Comparison of ENCODE assay signal across 8 cellular contexts in the genomic region with DNA sequence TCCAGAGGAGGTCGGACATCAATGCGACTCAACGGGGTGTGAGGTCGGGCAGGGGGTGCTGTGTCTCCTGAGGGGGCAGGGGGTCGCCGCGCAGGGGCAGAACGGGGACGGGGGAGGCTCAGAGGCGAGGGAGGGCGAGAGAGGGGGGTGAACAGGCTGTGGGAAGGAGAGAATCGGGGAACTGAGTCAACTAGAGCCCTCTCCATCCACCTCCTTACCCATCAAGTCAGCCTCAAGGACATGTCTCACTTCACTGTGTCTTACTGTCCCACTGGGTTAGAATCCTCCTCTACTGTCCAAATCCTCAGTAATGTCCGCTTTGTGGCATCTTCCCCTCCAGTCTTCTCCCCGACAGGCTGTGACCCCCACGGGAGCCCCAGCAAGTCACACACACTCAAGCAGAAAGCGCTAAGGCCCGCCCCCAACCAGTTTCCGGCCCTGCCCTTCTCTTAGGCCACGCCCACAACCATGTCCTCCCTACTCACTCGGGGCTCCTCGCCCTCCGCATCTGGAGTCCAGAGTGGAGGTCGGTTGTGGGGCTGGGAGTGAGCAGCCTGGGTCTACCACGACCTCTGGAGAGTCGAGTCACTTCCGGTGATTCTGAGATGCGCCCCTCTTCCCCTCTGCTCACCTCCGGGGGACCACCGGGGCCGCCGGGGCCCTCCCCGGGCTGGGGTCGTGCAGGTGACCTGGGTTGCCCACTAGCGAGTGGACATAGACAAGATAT. TPM values are rescaled to one million over a fixed set of nuclear protein-coding genes. Genes with fewer than 3 reads are reported as not detected.
DNase-seq lines count a peak whose midpoint lies in the region; ATAC-seq, FAIRE-seq and TF ChIP-seq lines count a peak whose summit lies in the region.

No MANE protein-coding gene starts in this region.

- peaks cover 4% of the 10 kb centered on the region for H3K4me1 Mint-ChIP-seq in activated CD8-positive, alpha-beta T cell treated with anti-CD3 and anti-CD28 coated beads, Interleukin-2, amount 10 ng/mL, durations not matched to agents 7 days and 5 days (ENCODE audit: low read depth)

- H3K36me3 ChIP-seq in iPS-15b (ENCODE audit: control insufficient read depth, insufficient read depth, low read length), result no peaks in the 10 kb centered on the region

- no peak overlapping the region for H3K27ac ChIP-seq in A549

- TF ChIP-seq CTCF in A549 (IDR thresholded peaks at IDR 0.05) (no peak), lower leg skin (IDR thresholded peaks at IDR 0.05) (no peak)

- peak overlapping the region; percentile 83 for H3K4me3 Mint-ChIP-seq in activated CD8-positive, alpha-beta T cell treated with anti-CD3 and anti-CD28 coated beads, Interleukin-2, amount 10 ng/mL, durations not matched to agents 7 days and 5 days

- H3K27me3 Mint-ChIP-seq in activated CD8-positive, alpha-beta T cell treated with anti-CD3 and anti-CD28 coated beads, Interleukin-2, amount 10 ng/mL, durations not matched to agents 7 days and 5 days (ENCODE audit: low read depth), result no peaks in the 10 kb centered on the region

- POLR2A ChIA-PET in A549 (lab: Yijun Ruan, JAX), result interaction anchor here (0.5 kb wide), 1 partner anchor 83 kb away, joined by 3 read pairs; no protein-coding TSS in a partner anchor
- POLR2A ChIA-PET in activated CD8-positive, alpha-beta T cell treated with anti-CD3 and anti-CD28 coated beads, Interleukin-2, amount 10 ng/mL, durations not matched to agents 7 days and 5 days (lab: Charles Lee), result interaction anchor here (0.6 to 1.4 kb wide), 3 partner anchors 13 to 20 kb away, joined by 4 to 8 read pairs (median 5); partner anchors contain the start of gene PPP1R15A

- TF ChIP-seq EP300 in A549 (IDR thresholded peaks at IDR 0.05), result no peak

- no peak overlapping the region for H3K4me2 ChIP-seq in A549

- 69% methylated on average over 27 of the region's 34 CpGs for WGBS in A549 (ENCODE audit: missing lambda C conversion rate)
- 58 to 59% methylated on average over 27 to 34 of the region's 34 CpGs for WGBS in lower leg skin, 2 donors

- no peak overlapping the region for H3K9ac ChIP-seq in iPS-15b (ENCODE audit: low read depth, low read length)

- no peak for FAIRE-seq in A549 (lab: Jason Lieb, UNC)

- H3K36me3 Mint-ChIP-seq in activated CD8-positive, alpha-beta T cell treated with anti-CD3 and anti-CD28 coated beads, Interleukin-2, amount 10 ng/mL, durations not matched to agents 7 days and 5 days (ENCODE audit: low read depth), result no peaks in the 10 kb centered on the region

- TF ChIP-seq POLR2A in A549 (IDR thresholded peaks at IDR 0.05; ENCODE audit: low read length) (no peak), lower leg skin (IDR thresholded peaks at IDR 0.05) (no peak)

- H3K27me3 ChIP-seq in iPS-15b (ENCODE audit: control insufficient read depth, insufficient read depth, low read length), result no peaks in the 10 kb centered on the region

- no peaks in the 10 kb centered on the region for H3K9me3 ChIP-seq in A549
- H3K9me3 ChIP-seq in iPS-15b (ENCODE audit: control insufficient read depth, insufficient read depth, low read length), result no peaks in the 10 kb centered on the region

- CTCF ChIA-PET in A549 (lab: Yijun Ruan, JAX), result interaction anchor here (1.2 to 24.1 kb wide), 4 partner anchors 13 to 70 kb away, joined by 3 to 927 read pairs (median 70); partner anchors contain the start of gene PPP1R15A
- CTCF ChIA-PET in activated CD8-positive, alpha-beta T cell treated with anti-CD3 and anti-CD28 coated beads, Interleukin-2, amount 10 ng/mL, durations not matched to agents 7 days and 5 days (lab: Charles Lee), result interaction anchor here (1.1 kb wide), 1 partner anchor 17 kb away, joined by 5 read pairs; no protein-coding TSS in a partner anchor

- no peaks in the 10 kb centered on the region for H3K4me1 ChIP-seq in A549
- H3K4me1 ChIP-seq in iPS-15b (ENCODE audit: control insufficient read depth, insufficient read depth, low read length), result no peaks in the 10 kb centered on the region

- no peak for TF ChIP-seq RAD21 in A549 (conservative IDR thresholded peaks at IDR 0.05 in 1 of 2, IDR thresholded peaks at IDR 0.05 in 1 of 2)

- ATAC-seq in A549 (peak; percentile 22 to 58; a peak in 4 of 6 replicates), HG02759 (IDR thresholded peaks at IDR 0.05; ENCODE audit: unreplicated experiment) (peak; percentile 70)
- peak; percentile 92 for ATAC-seq in activated CD8-positive, alpha-beta T cell treated with anti-CD3 and anti-CD28 coated beads, Interleukin-2, amount 10 ng/mL, durations not matched to agents 7 days and 5 days

- intact Hi-C loops in lower leg skin (cut with DNase I; ENCODE audit: low total_unique reads), result no loop called here

- H3K4me3 ChIP-seq in A549 (no peak overlapping the region), iPS-15b (ENCODE audit: low read depth, low read length) (peak overlapping the region; percentile 14), lower leg skin (ENCODE audit: low read depth, poor library complexity, severe bottlenecking) (no peak overlapping the region)

- H3K27ac Mint-ChIP-seq in activated CD8-positive, alpha-beta T cell treated with anti-CD3 and anti-CD28 coated beads, Interleukin-2, amount 10 ng/mL, durations not matched to agents 7 days and 5 days, result peak overlapping the region; percentile 89

- no peak for DNase-seq in A549 (ENCODE audit: low read depth in 1 of 2, low spot score in 1 of 2)
- peak; percentile 88 for DNase-seq in activated CD8-positive, alpha-beta T cell treated with anti-CD3 and anti-CD28 coated beads, Interleukin-2, amount 10 ng/mL, durations not matched to agents 7 days and 5 days
- DNase-seq in stimulated activated CD8-positive, alpha-beta memory T cell treated with anti-CD3 and anti-CD28 coated beads, Interleukin-7, amount 100 ng/mL, for 48 hours (ENCODE audit: extremely low read depth in 1 of 2, low read depth in 1 of 2), result peak; percentile 55 to 81
- no peak for DNase-seq in putamen (ENCODE audit: low spot score)
- no peak for DNase-seq in retina
- DNase-seq in lower leg skin (ENCODE audit: low spot score in 2 of 2), result no peak

- no peaks in the 10 kb centered on the region for H3K9me3 Mint-ChIP-seq in activated CD8-positive, alpha-beta T cell treated with anti-CD3 and anti-CD28 coated beads, Interleukin-2, amount 10 ng/mL, durations not matched to agents 7 days and 5 days (ENCODE audit: insufficient read depth)

TF ChIP-seq in A549, 52 proteins besides CTCF, POLR2A, EP300 and RAD21 (continues in another document):
- TF ChIP-seq HOXA7 (CRISPR knock-in tag; IDR thresholded peaks at IDR 0.05), result no peak
- no peak for TF ChIP-seq TFCP2L1 (CRISPR knock-in tag; IDR thresholded peaks at IDR 0.05)
- no peak for TF ChIP-seq FOSB (CRISPR knock-in tag; IDR thresholded peaks at IDR 0.05)

RNA-seq across cellular contexts. Expression of gene PLEKHA4, which starts 9.3 kb away (rescaled TPM):
- polyA plus RNA-seq in A549 (2011; rRNA removed) (0.34 and 0.42 TPM in 2 replicates), A549 (2017; fragmentation: RNase III; extraction: RNeasy Plus Mini Kit Qiagen cat#74134 plus additional on column Dnase treatment) (0.46 to 0.78 TPM (median 0.47 TPM) in 3 replicates)
- 0.36 and 0.52 TPM in 2 replicates for polyA plus RNA-seq in A549 (2012; cell fraction: cytosol; rRNA removed)
- 0.97 TPM in 2 replicates for polyA plus RNA-seq in A549 (2012; cell fraction: nucleus; rRNA removed)
- 0.39 TPM in 1 of 2 replicates, not detected in the other for polyA minus RNA-seq in A549 (2011; rRNA and poly(A)+ RNA removed)
- 1 to 10 TPM; 4.4 to 4.6 TPM for total RNA-seq in activated CD8-positive, alpha-beta T cell treated with anti-CD3 and anti-CD28 coated beads, Interleukin-2, amount 10 ng/mL, durations not matched to agents 7 days and 5 days
- total RNA-seq in lower leg skin, result 1 to 10 TPM; 2.9 to 7.2 (median 6.3) TPM

RNA-seq across cellular contexts. Expression of gene PPP1R15A, which starts 13.1 kb away (rescaled TPM):
- 49.0 and 74.2 TPM in 2 replicates for polyA plus RNA-seq in A549 (2011; rRNA removed)
- 109 and 112 TPM in 2 replicates for polyA plus RNA-seq in A549 (2012; cell fraction: cytosol; rRNA removed)
- polyA plus RNA-seq in A549 (2012; cell fraction: nucleus; rRNA removed), result 162 and 179 TPM in 2 replicates
- polyA plus RNA-seq in A549 (2017; fragmentation: RNase III; extraction: RNeasy Plus Mini Kit Qiagen cat#74134 plus additional on column Dnase treatment), result 28.1 to 29.7 TPM (median 29.2 TPM) in 3 replicates
- 34.8 and 43.6 TPM in 2 replicates for polyA minus RNA-seq in A549 (2011; rRNA and poly(A)+ RNA removed)
- total RNA-seq in activated CD8-positive, alpha-beta T cell treated with anti-CD3 and anti-CD28 coated beads, Interleukin-2, amount 10 ng/mL, durations not matched to agents 7 days and 5 days, result 100 to 1,000 TPM; 104 to 124 TPM
- 100 to 1,000 TPM in 1 of 4 donors, 10 to 100 TPM in 3; 91.6 to 152 (median 97.5) TPM for total RNA-seq in lower leg skin

RNA-seq across cellular contexts. Expression of gene HSD17B14, which starts 22.9 kb away (rescaled TPM):
- polyA plus RNA-seq in A549 (2011; rRNA removed) (8.1 and 11.1 TPM in 2 replicates), A549 (2017; fragmentation: RNase III; extraction: RNeasy Plus Mini Kit Qiagen cat#74134 plus additional on column Dnase treatment) (10.6 to 20.9 TPM (median 19.5 TPM) in 3 replicates)
- polyA plus RNA-seq in A549 (2012; cell fraction: cytosol; rRNA removed), result 13.6 and 15.8 TPM in 2 replicates
- polyA plus RNA-seq in A549 (2012; cell fraction: nucleus; rRNA removed), result 19.8 and 22.5 TPM in 2 replicates
- 5.8 TPM in 2 replicates for polyA minus RNA-seq in A549 (2011; rRNA and poly(A)+ RNA removed)
- total RNA-seq in activated CD8-positive, alpha-beta T cell treated with anti-CD3 and anti-CD28 coated beads, Interleukin-2, amount 10 ng/mL, durations not matched to agents 7 days and 5 days, result 1 to 10 TPM in 1 of 2 experiments, under 1 TPM in 1; 0.89 to 1.1 TPM
- total RNA-seq in lower leg skin, result 1 to 10 TPM; 1.6 to 6.6 (median 5.4) TPM

RNA-seq across cellular contexts. Expression of gene TULP2, which starts 39.4 kb away (rescaled TPM):
- not detected in 2 replicates for polyA plus RNA-seq in A549 (2011; rRNA removed)
- 0.09 TPM in 1 of 2 replicates, not detected in the other for polyA plus RNA-seq in A549 (2012; cell fraction: cytosol; rRNA removed)
- 0.04 and 0.20 TPM in 2 replicates for polyA plus RNA-seq in A549 (2012; cell fraction: nucleus; rRNA removed)
- not detected in 3 replicates for polyA plus RNA-seq in A549 (2017; fragmentation: RNase III; extraction: RNeasy Plus Mini Kit Qiagen cat#74134 plus additional on column Dnase treatment)
- not detected in 2 replicates for polyA minus RNA-seq in A549 (2011; rRNA and poly(A)+ RNA removed)
- not detected for total RNA-seq in activated CD8-positive, alpha-beta T cell treated with anti-CD3 and anti-CD28 coated beads, Interleukin-2, amount 10 ng/mL, durations not matched to agents 7 days and 5 days
- not detected for total RNA-seq in lower leg skin

RNA-seq across cellular contexts. Expression of gene NUCB1, which starts 41.0 kb away (rescaled TPM):
- polyA plus RNA-seq in A549 (2011; rRNA removed) (58.5 and 79.5 TPM in 2 replicates), A549 (2017; fragmentation: RNase III; extraction: RNeasy Plus Mini Kit Qiagen cat#74134 plus additional on column Dnase treatment) (154 to 182 TPM (median 174 TPM) in 3 replicates)
- polyA plus RNA-seq in A549 (2012; cell fraction: cytosol; rRNA removed), result 163 and 192 TPM in 2 replicates
- polyA plus RNA-seq in A549 (2012; cell fraction: nucleus; rRNA removed), result 342 and 441 TPM in 2 replicates
- polyA minus RNA-seq in A549 (2011; rRNA and poly(A)+ RNA removed), result 55.6 and 64.0 TPM in 2 replicates
- total RNA-seq in activated CD8-positive, alpha-beta T cell treated with anti-CD3 and anti-CD28 coated beads, Interleukin-2, amount 10 ng/mL, durations not matched to agents 7 days and 5 days, result 100 to 1,000 TPM; 229 to 236 TPM
- 100 to 1,000 TPM; 162 to 269 (median 189) TPM for total RNA-seq in lower leg skin

Comparison
In these comparisons a context has a peak if more than half of its experiments do, and no peak if none do; other contexts are left out.
1. ATAC-seq: peak in every context shown above with its lines; median percentile 92 in activated CD8-positive, alpha-beta T cell treated with anti-CD3 and anti-CD28 coated beads, Interleukin-2, amount 10 ng/mL, durations not matched to agents 7 days and 5 days; 70 in HG02759; 40 in A549.
2. DNase-seq: peak in activated CD8-positive, alpha-beta T cell treated with anti-CD3 and anti-CD28 coated beads, Interleukin-2, amount 10 ng/mL, durations not matched to agents 7 days and 5 days (single experiment) and stimulated activated CD8-positive, alpha-beta memory T cell treated with anti-CD3 and anti-CD28 coated beads, Interleukin-7, amount 100 ng/mL, for 48 hours (2 of 2); none in A549 (0 of 2), putamen (single experiment), retina (single experiment) and lower leg skin (0 of 2).